1 cellular context compared by ENCODE assay signal in the genomic region with DNA sequence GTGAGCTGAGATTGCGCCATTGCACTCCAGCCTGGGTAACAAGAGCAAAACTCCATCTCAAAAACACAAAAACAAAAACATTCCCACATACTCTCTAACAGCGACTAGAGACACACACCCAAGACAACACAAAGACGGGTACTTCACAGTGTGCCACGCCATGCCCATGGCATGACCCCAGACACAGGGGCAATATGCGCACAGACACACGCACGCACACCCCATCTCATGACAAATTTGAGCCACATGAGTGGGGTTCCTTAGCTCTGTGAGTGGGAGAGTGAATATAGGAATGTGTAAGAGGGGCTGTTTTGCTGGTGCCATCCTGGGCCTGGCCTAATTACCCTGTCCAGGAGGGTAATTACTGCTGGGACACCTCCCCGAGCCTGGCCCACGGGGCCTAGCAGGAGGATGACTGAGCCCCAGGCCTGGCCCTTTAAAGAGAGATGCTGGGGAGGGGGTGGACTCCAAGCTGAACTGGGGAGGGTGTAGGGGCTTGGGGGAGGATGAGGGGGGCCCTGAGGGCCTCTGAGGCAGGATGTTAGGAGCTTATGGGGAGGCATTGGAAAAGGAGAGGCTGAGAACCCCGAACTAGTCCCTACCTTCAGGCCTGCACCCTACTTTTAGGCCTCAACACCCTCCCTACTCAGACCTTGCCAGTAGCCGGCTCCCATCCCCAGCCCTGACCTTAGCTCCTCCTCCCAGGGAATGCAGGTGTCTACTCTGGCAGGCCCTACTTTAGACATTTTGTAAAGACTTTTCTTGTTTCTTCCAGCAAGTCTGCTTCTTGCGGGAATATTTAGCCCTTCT.
TF ChIP-seq lines count a peak whose summit lies in the region.

No MANE protein-coding gene starts in this region.

TF ChIP-seq in IMR-90, 13 proteins besides CTCF, POLR2A, EP300 and RAD21:
- TF ChIP-seq CEBPB (IDR thresholded peaks at IDR 0.05; ENCODE audit: low read depth, low read length) (peak; percentile 29), MXI1 (IDR thresholded peaks at IDR 0.05; ENCODE audit: borderline replicate concordance, low read depth, low read length) (no peak)
